Comparison of ENCODE assay signal across 10 cellular contexts in the genomic region with DNA sequence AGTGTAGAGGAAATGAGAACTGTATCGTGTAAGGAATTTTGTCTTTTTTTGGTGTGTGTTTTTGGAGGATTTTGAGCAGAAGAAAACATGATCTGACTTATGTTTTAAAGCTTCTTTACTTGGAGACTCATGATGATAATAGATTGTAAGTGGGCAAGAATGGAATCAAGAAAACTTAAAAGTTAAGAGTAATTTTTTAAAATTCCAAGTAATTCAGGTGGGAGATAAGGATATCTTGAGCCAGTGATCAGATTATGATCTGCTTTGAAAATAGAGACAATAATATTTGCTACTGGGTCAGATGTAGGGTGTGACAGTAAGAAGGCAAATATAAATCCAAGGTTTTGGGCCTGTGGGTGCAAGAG. TPM values are rescaled to one million over a fixed set of nuclear protein-coding genes. Genes with fewer than 3 reads are reported as not detected.
DNase-seq lines count a peak whose midpoint lies in the region; ATAC-seq, FAIRE-seq and TF ChIP-seq lines count a peak whose summit lies in the region.
"Had no signal": no experiment of that assay in that cellular context is flagged by ENCODE, and none has a peak within 500 bp of the region (broad histone marks: within the 10 kb centered on the region; RNA-seq: fewer than 3 reads in every experiment).

No MANE protein-coding gene starts in this region.

- H2AFZ ChIP-seq in OCI-LY3 (ENCODE audit: low read depth, low read length): peak overlapping the region; percentile 92

- H3K4me2 ChIP-seq in BLaER1: peak overlapping the region; percentile 76
- H3K4me2 ChIP-seq in OCI-LY3 (ENCODE audit: low read length): peak overlapping the region; percentile 86

- peaks cover 12% of the 10 kb centered on the region for H3K79me2 ChIP-seq in OCI-LY3 (ENCODE audit: low read length)

- H3K9me3 ChIP-seq in BLaER1 (no peaks in the 10 kb centered on the region), OCI-LY3 (ENCODE audit: insufficient read depth, low read length) (no peaks in the 10 kb centered on the region), esophagus squamous epithelium (no peaks in the 10 kb centered on the region), pancreas (no peaks in the 10 kb centered on the region)

- DNase-seq in esophagus squamous epithelium (lab: John Stamatoyannopoulos, UW) (no peak), pancreas (no peak), Kasumi-1 (lab: John Stamatoyannopoulos, UW) (no peak), NCI-H1694 treated with DMSO at 0.1 percent for 48 hours (lab: John Stamatoyannopoulos, UW) (no peak)
- no peak for DNase-seq in activated CD4-positive, alpha-beta memory T cell treated with anti-CD3 and anti-CD28 coated beads for 36 hours

- H3K27me3 ChIP-seq in BLaER1 (no peaks in the 10 kb centered on the region), OCI-LY3 (ENCODE audit: low read depth, low read length) (no peaks in the 10 kb centered on the region), esophagus squamous epithelium (no peaks in the 10 kb centered on the region), pancreas (no peaks in the 10 kb centered on the region)

- 9 to 11% methylated on average over 1 of the region's 1 CpG for WGBS in esophagus squamous epithelium, 2 donors
- 2 to 3% methylated on average over 1 of the region's 1 CpG for WGBS in pancreas, 2 donors

- peaks cover 19% of the 10 kb centered on the region for H3K4me1 ChIP-seq in BLaER1
- peaks cover 10% of the 10 kb centered on the region for H3K4me1 ChIP-seq in OCI-LY3 (ENCODE audit: low read length)
- peaks cover 0 to 34% (median 11%) of the 10 kb centered on the region in 3 donors for H3K4me1 ChIP-seq in esophagus squamous epithelium
- H3K4me1 ChIP-seq in pancreas: peaks cover 9 to 11% (median 9%) of the 10 kb centered on the region in 3 donors

- H4K20me1 ChIP-seq in BLaER1 (no peaks in the 10 kb centered on the region), OCI-LY3 (ENCODE audit: insufficient read depth, low read length) (no peaks in the 10 kb centered on the region)

- no peak for FAIRE-seq in pancreas (lab: Jason Lieb, UNC)

- H3K27ac ChIP-seq in BLaER1: no peak overlapping the region
- peak overlapping the region; percentile 63; the same call in 1 of the 2 replicates for H3K27ac ChIP-seq in OCI-LY3 (ENCODE audit: low read length)
- peak overlapping the region; percentile 82 to 89 (median 84) for H3K27ac ChIP-seq in esophagus squamous epithelium
- peak overlapping the region; percentile 63 to 84 (median 76) for H3K27ac ChIP-seq in pancreas

- peaks cover 13% of the 10 kb centered on the region for H3K36me3 Mint-ChIP-seq in activated CD4-positive, alpha-beta memory T cell treated with anti-CD3 and anti-CD28 coated beads for 36 hours

- peak overlapping the region; percentile 82 for H3K4me3 ChIP-seq in BLaER1
- peak overlapping the region; percentile 93 for H3K4me3 ChIP-seq in OCI-LY3 (ENCODE audit: low read length)
- H3K4me3 ChIP-seq in esophagus squamous epithelium: peak overlapping the region; percentile 64 to 86 (median 76)
- H3K4me3 ChIP-seq in pancreas: peak overlapping the region; percentile 55 to 82 (median 72)

- intact Hi-C loops in esophagus squamous epithelium (cut with DNase I) (no loop called here), pancreas (cut with DNase I) (no loop called here)
- intact Hi-C loops in activated CD4-positive, alpha-beta memory T cell treated with anti-CD3 and anti-CD28 coated beads for 36 hours (cut with micrococcal nuclease): loop anchor here (1.0 to 5.0 kb wide), 7 partner anchors 14 to 185 kb away; a partner anchor contains a TSS

- H3K27ac Mint-ChIP-seq in activated CD4-positive, alpha-beta memory T cell treated with anti-CD3 and anti-CD28 coated beads for 36 hours: no peak overlapping the region
- H3K27ac Mint-ChIP-seq: memory B cell had no signal

- no peak overlapping the region for H3K4me3 Mint-ChIP-seq in activated CD4-positive, alpha-beta memory T cell treated with anti-CD3 and anti-CD28 coated beads for 36 hours
- H3K4me3 Mint-ChIP-seq: memory B cell had no signal

- TF ChIP-seq CTCF in OCI-LY3 (IDR thresholded peaks at IDR 0.05; ENCODE audit: low read depth, low read length) (no peak), esophagus squamous epithelium (IDR thresholded peaks at IDR 0.05) (no peak), pancreas (IDR thresholded peaks at IDR 0.05) (no peak)

- TF ChIP-seq POLR2A in esophagus squamous epithelium (IDR thresholded peaks at IDR 0.05): no peak

- POLR2A ChIA-PET in activated CD4-positive, alpha-beta memory T cell treated with anti-CD3 and anti-CD28 coated beads for 36 hours (lab: Charles Lee): interaction anchor here (1.1 to 2.0 kb wide), 6 partner anchors 14 to 402 kb away, joined by 3 to 12 read pairs (median 6); a partner anchor contains a TSS

- CTCF ChIA-PET in activated CD4-positive, alpha-beta memory T cell treated with anti-CD3 and anti-CD28 coated beads for 36 hours (lab: Charles Lee): interaction anchor here (1.0 to 2.4 kb wide), 3 partner anchors 15 to 88 kb away, joined by 3 to 13 read pairs (median 10); a partner anchor contains a TSS

- no peaks in the 10 kb centered on the region for H3K9me3 Mint-ChIP-seq in activated CD4-positive, alpha-beta memory T cell treated with anti-CD3 and anti-CD28 coated beads for 36 hours
- H3K9me3 Mint-ChIP-seq: memory B cell had no signal

- H3K9ac ChIP-seq in BLaER1: peak overlapping the region; percentile 85
- peak overlapping the region; percentile 85 for H3K9ac ChIP-seq in OCI-LY3 (ENCODE audit: low read length)

- H3K27me3 Mint-ChIP-seq in activated CD4-positive, alpha-beta memory T cell treated with anti-CD3 and anti-CD28 coated beads for 36 hours: no peaks in the 10 kb centered on the region
- H3K27me3 Mint-ChIP-seq: memory B cell had no signal

- peaks cover 15% of the 10 kb centered on the region for H3K36me3 ChIP-seq in BLaER1
- no peaks in the 10 kb centered on the region for H3K36me3 ChIP-seq in OCI-LY3 (replicated peaks; ENCODE audit: low read depth, low read length)
- H3K36me3 ChIP-seq in esophagus squamous epithelium: peaks cover 0 to 15% (median 0%) of the 10 kb centered on the region in 3 donors
- peaks cover 0 to 7% (median 0%) of the 10 kb centered on the region in 3 donors for H3K36me3 ChIP-seq in pancreas

- ATAC-seq in pancreas (no peak), GM21619 (IDR thresholded peaks at IDR 0.05; ENCODE audit: unreplicated experiment) (no peak)

- H3K4me1 Mint-ChIP-seq in activated CD4-positive, alpha-beta memory T cell treated with anti-CD3 and anti-CD28 coated beads for 36 hours (ENCODE audit: low read depth): peaks cover 36% of the 10 kb centered on the region

RNA-seq across cellular contexts. Expression of a gene that starts 0.7 kb away (rescaled TPM):
- total RNA-seq in esophagus squamous epithelium (10 to 100 TPM in 1 of 4 donors, 1 to 10 TPM in 3; 2.1 to 17.0 (median 3.4) TPM), pancreas (1 to 10 TPM; 3.6 to 7.6 (median 5.9) TPM)
- polyA plus RNA-seq in pancreas: 10 to 100 TPM in 1 of 2 donors, 1 to 10 TPM in 1; 6.8 to 11.7 TPM
- 1 to 10 TPM; 6.0 to 6.4 TPM for total RNA-seq in activated CD4-positive, alpha-beta memory T cell treated with anti-CD3 and anti-CD28 coated beads for 36 hours

RNA-seq across cellular contexts. Expression of a gene that starts 8.6 kb away (rescaled TPM):
- total RNA-seq in esophagus squamous epithelium (1 to 10 TPM in 1 of 4 donors, under 1 TPM in 2, not detected in 1; 0.22 to 1.5 (median 0.70) TPM), pancreas (under 1 TPM; 0.28 to 0.81 (median 0.51) TPM)
- 1 to 10 TPM in 1 of 2 donors, under 1 TPM in 1; 0.80 to 1.5 TPM for polyA plus RNA-seq in pancreas
- total RNA-seq in activated CD4-positive, alpha-beta memory T cell treated with anti-CD3 and anti-CD28 coated beads for 36 hours: not detected
- total RNA-seq: Daoy had no signal

RNA-seq across cellular contexts. Expression of a gene that starts 13.7 kb away (rescaled TPM):
- total RNA-seq in esophagus squamous epithelium: 1 to 10 TPM in 2 of 4 donors, under 1 TPM in 2; 0.61 to 3.1 (median 1.3) TPM
- 1 to 10 TPM in 2 of 6 donors, under 1 TPM in 4; 0.60 to 1.5 (median 0.83) TPM for total RNA-seq in pancreas
- 1 to 10 TPM; 2.2 to 3.1 TPM for polyA plus RNA-seq in pancreas
- total RNA-seq in activated CD4-positive, alpha-beta memory T cell treated with anti-CD3 and anti-CD28 coated beads for 36 hours: 1 to 10 TPM; 1.6 to 1.9 TPM

RNA-seq across cellular contexts. Expression of a gene that starts 15.6 kb away (rescaled TPM):
- total RNA-seq in esophagus squamous epithelium (1 to 10 TPM; 2.4 to 5.3 (median 3.3) TPM), pancreas (1 to 10 TPM; 1.4 to 3.4 (median 1.8) TPM)
- polyA plus RNA-seq in pancreas: 1 to 10 TPM; 2.0 to 2.6 TPM
- 1 to 10 TPM; 3.7 to 3.8 TPM for total RNA-seq in activated CD4-positive, alpha-beta memory T cell treated with anti-CD3 and anti-CD28 coated beads for 36 hours

RNA-seq across cellular contexts. Expression of a gene that starts 42.6 kb away (rescaled TPM):
- total RNA-seq in esophagus squamous epithelium: 10 to 100 TPM in 1 of 4 donors, 1 to 10 TPM in 2, under 1 TPM in 1; 0.95 to 11.3 (median 3.4) TPM
- 1 to 10 TPM; 3.5 to 8.5 (median 4.6) TPM for total RNA-seq in pancreas
- polyA plus RNA-seq in pancreas: 10 to 100 TPM in 1 of 2 donors, 1 to 10 TPM in 1; 7.9 to 15.0 TPM
- total RNA-seq in activated CD4-positive, alpha-beta memory T cell treated with anti-CD3 and anti-CD28 coated beads for 36 hours: 1 to 10 TPM; 2.8 to 3.0 TPM
